Comparison of ENCODE assay signal across 10 cellular contexts in genomic region chr20:25281541-25281991, GRCh38. TPM values are rescaled to one million over a fixed set of nuclear protein-coding genes. Genes with fewer than 3 reads are reported as not detected.
DNase-seq lines count a peak whose midpoint lies in the region; ATAC-seq, FAIRE-seq and TF ChIP-seq lines count a peak whose summit lies in the region.
"Had no signal": no experiment of that assay in that cellular context is flagged by ENCODE, and none has a peak within 500 bp of the region (broad histone marks: within the 10 kb centered on the region; RNA-seq: fewer than 3 reads in every experiment).

No MANE protein-coding gene starts in this region.

- BruUV-seq in mammary epithelial cell (replicated peaks; lab: Mats Ljungman, UMichigan): no TSS peak

- H3K4me1 ChIP-seq in breast epithelium: peaks cover 0 to 9% of the 10 kb centered on the region in 2 donors
- H3K4me1 ChIP-seq in mammary epithelial cell (ENCODE audit: insufficient read depth, low read length): no peaks in the 10 kb centered on the region

- FAIRE-seq in D721Med (lab: Jason Lieb, UNC): no peak

- no peaks in the 10 kb centered on the region for H3K9me3 Mint-ChIP-seq in activated B cell treated with CpG ODN at 0.5 μM for 24 hours
- H3K9me3 Mint-ChIP-seq: stimulated activated naive CD8-positive, alpha-beta T cell treated with anti-CD3 and anti-CD28 coated beads, Interleukin-15, Interleukin-2, amounts not matched to agents 100 ng/mL and 50 ng/mL, for 24 hours had no signal

- no peak overlapping the region for H3K27ac Mint-ChIP-seq in activated B cell treated with CpG ODN at 0.5 μM for 24 hours

- H3K9ac ChIP-seq in mammary epithelial cell (ENCODE audit: insufficient read depth, low read length): no peak overlapping the region

- H3K4me1 Mint-ChIP-seq in activated B cell treated with CpG ODN at 0.5 μM for 24 hours: peaks cover 27% of the 10 kb centered on the region

- peaks cover 10% of the 10 kb centered on the region for H4K20me1 ChIP-seq in mammary epithelial cell (ENCODE audit: insufficient read depth, low read length)

- no peak overlapping the region for H3K4me3 Mint-ChIP-seq in activated B cell treated with CpG ODN at 0.5 μM for 24 hours
- H3K4me3 Mint-ChIP-seq: stimulated activated naive CD8-positive, alpha-beta T cell treated with anti-CD3 and anti-CD28 coated beads, Interleukin-15, Interleukin-2, amounts not matched to agents 100 ng/mL and 50 ng/mL, for 24 hours had no signal

- H3K27me3 ChIP-seq in breast epithelium (no peaks in the 10 kb centered on the region), mammary epithelial cell (ENCODE audit: insufficient read depth, low read length) (no peaks in the 10 kb centered on the region)

- peaks cover 20% of the 10 kb centered on the region for H3K36me3 ChIP-seq in breast epithelium
- H3K36me3 ChIP-seq in mammary epithelial cell (ENCODE audit: insufficient read depth, low read length): peaks cover 76% of the 10 kb centered on the region

- H3K9me3 ChIP-seq in breast epithelium (no peaks in the 10 kb centered on the region), mammary epithelial cell (replicated peaks; ENCODE audit: insufficient read depth, low read length) (no peaks in the 10 kb centered on the region)

- no peak overlapping the region for H3K27ac ChIP-seq in breast epithelium
- H3K27ac ChIP-seq in mammary epithelial cell (ENCODE audit: insufficient read depth, low read depth, low read length): no peak overlapping the region

- CTCF ChIA-PET in mammary epithelial cell (lab: Charles Lee; ENCODE audit: low non-redundant PET): no interaction called here
- CTCF ChIA-PET in activated B cell treated with CpG ODN at 0.5 μM for 24 hours (lab: Charles Lee): no interaction called here

- H3K79me2 ChIP-seq in mammary epithelial cell (ENCODE audit: insufficient read depth, low read length): peaks cover 96% of the 10 kb centered on the region

- in situ Hi-C loops in mammary epithelial cell (cut with MboI; ENCODE audit: low sequenced_read_pairs in 2 of 2): no loop called here

- no peak overlapping the region for H3K4me3 ChIP-seq in breast epithelium
- H3K4me3 ChIP-seq in mammary epithelial cell (replicated peaks in 1 of 3; ENCODE audit: insufficient read depth in 1 of 3, low read depth in 2 of 3, low read length in 3 of 3): no peak overlapping the region
- H3K4me3 ChIP-seq: lung had no signal

- ATAC-seq in HG03139 (IDR thresholded peaks at IDR 0.05; ENCODE audit: unreplicated experiment) (peak; percentile 64), activated B cell treated with CpG ODN at 0.5 μM for 24 hours (ENCODE audit: low read depth) (peak; percentile 66)

- H3K4me2 ChIP-seq in mammary epithelial cell (ENCODE audit: insufficient read depth, low read depth, low read length): no peak overlapping the region

- no peak for TF ChIP-seq CTCF in breast epithelium (IDR thresholded peaks at IDR 0.05)
- no peak for TF ChIP-seq CTCF in mammary epithelial cell (conservative IDR thresholded peaks at IDR 0.05 in 1 of 2, IDR thresholded peaks at IDR 0.05 in 1 of 2; ENCODE audit: extremely low read depth in 1 of 2, insufficient read depth in 1 of 2, low read depth in 1 of 2, low read length in 2 of 2)
- no peak for TF ChIP-seq CTCF in activated B cell treated with CpG ODN at 0.5 μM for 24 hours (IDR thresholded peaks at IDR 0.05)
- no peak for TF ChIP-seq CTCF in D721Med (IDR thresholded peaks at IDR 0.05; ENCODE audit: insufficient read depth, missing control alignments)

- peaks cover 61% of the 10 kb centered on the region for H3K36me3 Mint-ChIP-seq in activated B cell treated with CpG ODN at 0.5 μM for 24 hours (ENCODE audit: low read depth)

- intact Hi-C loops in breast epithelium (cut with DNase I; ENCODE audit: low total_unique reads): no loop called here
- intact Hi-C loops in mammary epithelial cell (cut with micrococcal nuclease): no loop called here
- intact Hi-C loops in activated B cell treated with CpG ODN at 0.5 μM for 24 hours (cut with micrococcal nuclease): no loop called here

- POLR2A ChIA-PET in activated B cell treated with CpG ODN at 0.5 μM for 24 hours (lab: Charles Lee): interaction anchor here (0.6 to 1.0 kb wide), 4 partner anchors 33 to 86 kb away, joined by 3 to 5 read pairs (median 4); partner anchors contain the start of genes ENTPD6 and PYGB

- dilution Hi-C loops in mammary epithelial cell (cut with HindIII; ENCODE audit: low sequenced_read_pairs): no loop called here

- no peak overlapping the region for H2AFZ ChIP-seq in mammary epithelial cell (ENCODE audit: low read depth, low read length)

- DNase-seq in breast epithelium (ENCODE audit: low spot score in 2 of 2) (peak; percentile 37 to 76), mammary epithelial cell (no peak), activated B cell treated with CpG ODN at 0.5 μM for 24 hours (peak; percentile 20), ureter (ENCODE audit: low spot score) (peak; percentile 37), retina (no peak), middle frontal gyrus (ENCODE audit: extremely low spot score, low spot score) (no peak), D721Med (ENCODE audit: insufficient read length, low spot score) (no peak)

- H3K27me3 Mint-ChIP-seq in activated B cell treated with CpG ODN at 0.5 μM for 24 hours: no peaks in the 10 kb centered on the region
- H3K27me3 Mint-ChIP-seq: stimulated activated naive CD8-positive, alpha-beta T cell treated with anti-CD3 and anti-CD28 coated beads, Interleukin-15, Interleukin-2, amounts not matched to agents 100 ng/mL and 50 ng/mL, for 24 hours had no signal

- 70% methylated on average over 17 of the region's 21 CpGs for WGBS in mammary epithelial cell (ENCODE audit: low coverage, missing lambda C conversion rate)

- TF ChIP-seq POLR2A in breast epithelium (IDR thresholded peaks at IDR 0.05): no peak

RNA-seq across cellular contexts. Expression of gene PYGB, which starts 33.7 kb away (rescaled TPM):
- total RNA-seq in breast epithelium: 100 to 1,000 TPM in 2 of 3 donors, 10 to 100 TPM in 1; 95.7 to 128 (median 121) TPM
- 1,000 to 10,000 TPM in 1 of 2 donors, 100 to 1,000 TPM in 1; 475 to 1,432 TPM for total RNA-seq in mammary epithelial cell
- polyA plus RNA-seq in mammary epithelial cell: 284 TPM
- polyA minus RNA-seq in mammary epithelial cell: 595 TPM
- total RNA-seq in activated B cell treated with CpG ODN at 0.5 μM for 24 hours: 21.5 and 23.5 TPM in 2 replicates
- 109 TPM for total RNA-seq in ureter

Comparison
In these comparisons a context has a peak if more than half of its experiments do, and no peak if none do; other contexts are left out.
1. DNase-seq: peak in breast epithelium (2 of 2), activated B cell treated with CpG ODN at 0.5 μM for 24 hours (single experiment) and ureter (single experiment); none in mammary epithelial cell (single experiment), retina (single experiment), middle frontal gyrus (single experiment) and D721Med (single experiment).